In genomic region chr5:168142402-168142801, GRCh38 we compare ENCODE assay signal across 25 cellular contexts.
"Had no signal": no experiment of that assay in that cellular context is flagged by ENCODE, and none has a peak within 500 bp of the region (broad histone marks: within the 10 kb centered on the region; RNA-seq: fewer than 3 reads in every experiment).

No MANE protein-coding gene starts in this region.

- ATAC-seq: K562 had no signal

- FAIRE-seq: HTR-8/SVneo, K562 had no signal

- H3K9ac ChIP-seq: KMS-11, SK-N-SH had no signal

- H3K9me3 ChIP-seq: Peyer's patch, SK-N-SH had no signal

- H3K27me3 ChIP-seq: Peyer's patch had no signal

- H2AFZ ChIP-seq: PC-9 had no signal

- H3K9me2 ChIP-seq: SK-N-SH had no signal

- H3K4me3 ChIP-seq: K562, PC-9, Peyer's patch had no signal

- H3K4me1 ChIP-seq: Peyer's patch had no signal

- H3K36me3 ChIP-seq: Peyer's patch had no signal

- H3K4me1 Mint-ChIP-seq: IgD-negative memory B cell had no signal

- H3K36me3 Mint-ChIP-seq: IgD-negative memory B cell had no signal

- H3K27ac ChIP-seq: HL-60, KMS-11, PC-9, Peyer's patch had no signal

- H3K4me2 ChIP-seq: KMS-11, PC-9, SK-N-SH had no signal

- H3K27ac Mint-ChIP-seq: IgD-negative memory B cell had no signal

- DNase-seq: Kasumi-1, MM.1S, NCI-H1092 treated with DMSO at 0.1 percent for 48 hours, NCI-H1436, NCI-H187, NCI-H2029, NCI-H2081 treated with DMSO at 0.1 percent for 48 hours, NCI-H2171, NCI-H226, NCI-H446, NCI-H510A, NCI-H524 treated with DMSO at 0.1 percent for 48 hours, NCI-H69, NCI-H774, OCI-M1, PC-9, Peyer's patch, SHP77, SK-N-SH, SW 1271 had no signal

- H3K4me3 Mint-ChIP-seq: IgD-negative memory B cell had no signal
